ENCODE assay signal across 2 cellular contexts in genomic region chr12:124700810-124701594, GRCh38.
TF ChIP-seq lines count a peak whose summit lies in the region.

No MANE protein-coding gene starts in this region.

TF ChIP-seq in SK-N-SH treated with all-trans-retinoic acid at 6 μM for 48 hours, 23 proteins besides CTCF, POLR2A, EP300 and RAD21 (continued from another document):
- TF ChIP-seq CSDC2 (CRISPR knock-in tag; IDR thresholded peaks at IDR 0.05) (no peak), ZNF70 (CRISPR knock-in tag; IDR thresholded peaks at IDR 0.05) (no peak), ISL1 (CRISPR knock-in tag; IDR thresholded peaks at IDR 0.05) (peak; percentile 68), GLIS3 (CRISPR knock-in tag; IDR thresholded peaks at IDR 0.05) (0 out of 2 replicates have a peak, but pooled peaks have one; percentile 13), RARB (CRISPR knock-in tag; IDR thresholded peaks at IDR 0.05) (no peak), ZFP3 (CRISPR knock-in tag; IDR thresholded peaks at IDR 0.05) (no peak)
- TF ChIP-seq, protein P1, sequence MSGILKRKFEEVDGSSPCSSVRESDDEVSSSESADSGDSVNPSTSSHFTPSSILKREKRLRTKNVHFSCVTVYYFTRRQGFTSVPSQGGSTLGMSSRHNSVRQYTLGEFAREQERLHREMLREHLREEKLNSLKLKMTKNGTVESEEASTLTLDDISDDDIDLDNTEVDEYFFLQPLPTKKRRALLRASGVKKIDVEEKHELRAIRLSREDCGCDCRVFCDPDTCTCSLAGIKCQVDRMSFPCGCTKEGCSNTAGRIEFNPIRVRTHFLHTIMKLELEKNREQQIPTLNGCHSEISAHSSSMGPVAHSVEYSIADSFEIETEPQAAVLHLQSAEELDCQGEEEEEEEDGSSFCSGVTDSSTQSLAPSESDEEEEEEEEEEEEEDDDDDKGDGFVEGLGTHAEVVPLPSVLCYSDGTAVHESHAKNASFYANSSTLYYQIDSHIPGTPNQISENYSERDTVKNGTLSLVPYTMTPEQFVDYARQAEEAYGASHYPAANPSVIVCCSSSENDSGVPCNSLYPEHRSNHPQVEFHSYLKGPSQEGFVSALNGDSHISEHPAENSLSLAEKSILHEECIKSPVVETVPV (CRISPR knock-in tag; IDR thresholded peaks at IDR 0.05): no peak

TF ChIP-seq in SK-N-SH, 30 proteins besides CTCF, POLR2A, EP300 and RAD21 (continued from another document):
- TF ChIP-seq REST (IDR thresholded peaks at IDR 0.05; ENCODE audit: low read depth, low read length) (no peak), GABPA (IDR thresholded peaks at IDR 0.05; ENCODE audit: low read depth) (no peak), ZBTB33 (IDR thresholded peaks at IDR 0.05; ENCODE audit: borderline replicate concordance, low read depth) (no peak), CHD2 (IDR thresholded peaks at IDR 0.05; ENCODE audit: low read length, partially characterized antibody) (no peak)
